Comparison of ENCODE assay signal across 24 cellular contexts in genomic region chr21:45485686-45486442, GRCh38. TPM values are rescaled to one million over a fixed set of nuclear protein-coding genes. Genes with fewer than 3 reads are reported as not detected.
DNase-seq lines count a peak whose midpoint lies in the region; ATAC-seq, FAIRE-seq and TF ChIP-seq lines count a peak whose summit lies in the region.
"Had no signal": no experiment of that assay in that cellular context is flagged by ENCODE, and none has a peak within 500 bp of the region (broad histone marks: within the 10 kb centered on the region; RNA-seq: fewer than 3 reads in every experiment).

No MANE protein-coding gene starts in this region.

- no peak for DNase-seq in activated naive CD4-positive, alpha-beta T cell treated with Interleukin-2 at 50 U/mL for 16 hours
- DNase-seq in Panc1 (ENCODE audit: low read depth, low spot score): no peak
- DNase-seq in HepG2 (ENCODE audit: low spot score): no peak
- no peak for DNase-seq in NCI-H345 (lab: John Stamatoyannopoulos, UW)
- DNase-seq in foreskin melanocyte: no peak
- DNase-seq in endothelial cell (ENCODE audit: low spot score): no peak
- DNase-seq: BE2C; DMS153; GOT3; HCEC 1CT; KG1; MG63; NCI-H1105 treated with DMSO at 0.1 percent for 48 hours; NCI-H2029; NCI-H446 treated with DMSO at 0.1 percent for 48 hours; NCI-H526; NCI-H82; NK-92 treated with Interleukin-12 subunit alpha and Interleukin-12 subunit beta, amount 100 ng/mL, for 24 hours; PC-3; Right ventricle myocardium superior had no signal

- no peak for FAIRE-seq in HepG2 (lab: Jason Lieb, UNC)

- POLR2A ChIA-PET in Panc1 (lab: Charles Lee) (no interaction called here), HepG2 (lab: Yijun Ruan, JAX) (interaction anchor here (1.4 kb wide), 1 partner anchor 14 kb away, joined by 4 read pairs; no protein-coding TSS in a partner anchor)

- H3K4me1 Mint-ChIP-seq in activated naive CD4-positive, alpha-beta T cell treated with anti-CD3 and anti-CD28 coated beads, Interleukin-2, amount 50 U/mL, for 24 hours: peaks cover 28% of the 10 kb centered on the region
- H3K4me1 Mint-ChIP-seq in stimulated activated memory B cell treated with anti-CD40 and anti-IgM and Interleukin-4, amounts not matched to agents 10 μg/mL and 1 μg/mL and 100 μg/mL, for 72 hours: peaks cover 19% of the 10 kb centered on the region
- peaks cover 10% of the 10 kb centered on the region for H3K4me1 Mint-ChIP-seq in endothelial cell (ENCODE audit: unreplicated experiment)

- H3K79me2 ChIP-seq in HepG2 (ENCODE audit: insufficient read depth, low read length): no peaks in the 10 kb centered on the region

- H2AFZ ChIP-seq in HepG2 (ENCODE audit: low read length): no peak overlapping the region

- H3K36me3 ChIP-seq in Panc1 (ENCODE audit: control insufficient read depth, insufficient read depth, low read length): peaks cover 3% of the 10 kb centered on the region; the same call in 1 of the 2 replicates
- H3K36me3 ChIP-seq in HepG2 (replicated peaks in 1 of 2; ENCODE audit: control insufficient read depth in 1 of 2, insufficient read depth in 2 of 2, low read length in 2 of 2): peaks cover 16 to 35% of the 10 kb centered on the region in 2 experiments
- H3K36me3 ChIP-seq: BE2C, MG63, SJSA1 had no signal

- no peak overlapping the region for H3K4me3 ChIP-seq in Panc1 (ENCODE audit: low read depth in 2 of 2, low read length in 2 of 2)
- H3K4me3 ChIP-seq in HepG2 (replicated peaks in 1 of 3; ENCODE audit: insufficient read depth in 1 of 3, low read depth in 2 of 3, low read length in 3 of 3): no peak overlapping the region
- H3K4me3 ChIP-seq: MG63, SJSA1 had no signal

- TF ChIP-seq POLR2A in HepG2 (IDR thresholded peaks at IDR 0.05; ENCODE audit: insufficient read depth in 1 of 2, low read depth in 2 of 2, low read length in 2 of 2): no peak

- CTCF ChIA-PET in Panc1 (lab: Charles Lee) (no interaction called here), HepG2 (lab: Yijun Ruan, JAX; ENCODE audit: low intra/inter-chr PET ratio, low total read pairs) (no interaction called here)

- ATAC-seq in Panc1 (no peak), HepG2 (no peak)
- ATAC-seq in stimulated activated memory B cell treated with anti-CD40 and anti-IgM and Interleukin-4, amounts not matched to agents 10 μg/mL and 1 μg/mL and 100 μg/mL, for 72 hours: no peak
- ATAC-seq: PC-3 had no signal

- no peaks in the 10 kb centered on the region for H3K9me3 Mint-ChIP-seq in activated naive CD4-positive, alpha-beta T cell treated with anti-CD3 and anti-CD28 coated beads, Interleukin-2, amount 50 U/mL, for 24 hours
- peaks cover 7% of the 10 kb centered on the region for H3K9me3 Mint-ChIP-seq in stimulated activated memory B cell treated with anti-CD40 and anti-IgM and Interleukin-4, amounts not matched to agents 10 μg/mL and 1 μg/mL and 100 μg/mL, for 72 hours
- H3K9me3 Mint-ChIP-seq in endothelial cell (ENCODE audit: unreplicated experiment): no peaks in the 10 kb centered on the region

- H4K20me1 ChIP-seq in HepG2 (ENCODE audit: insufficient read depth, low read length): no peaks in the 10 kb centered on the region

- no peak for TF ChIP-seq RAD21 in HepG2 (CRISPR knock-in tag; IDR thresholded peaks at IDR 0.05)

- H3K27ac Mint-ChIP-seq in activated naive CD4-positive, alpha-beta T cell treated with anti-CD3 and anti-CD28 coated beads, Interleukin-2, amount 50 U/mL, for 24 hours: peak overlapping the region; percentile 55
- peak overlapping the region; percentile 34 for H3K27ac Mint-ChIP-seq in stimulated activated memory B cell treated with anti-CD40 and anti-IgM and Interleukin-4, amounts not matched to agents 10 μg/mL and 1 μg/mL and 100 μg/mL, for 72 hours
- no peak overlapping the region for H3K27ac Mint-ChIP-seq in endothelial cell (ENCODE audit: unreplicated experiment)

- no peak overlapping the region for H3K9ac ChIP-seq in HepG2 (ENCODE audit: insufficient read depth, low read depth, low read length)

- peak overlapping the region; percentile 29; the same call in 1 of the 2 replicates for H3K27ac ChIP-seq in Panc1 (ENCODE audit: low read length)
- no peak overlapping the region for H3K27ac ChIP-seq in HepG2 (ENCODE audit: extremely low read length, insufficient read depth, low read length)
- H3K27ac ChIP-seq: 22Rv1, SJSA1 had no signal

- H3K9me3 ChIP-seq in Panc1 (ENCODE audit: control insufficient read depth, insufficient read depth, low read depth, low read length) (no peaks in the 10 kb centered on the region), HepG2 (ENCODE audit: low read length) (no peaks in the 10 kb centered on the region)
- H3K9me3 ChIP-seq: BE2C, MG63, SJSA1 had no signal

- H3K4me1 ChIP-seq in Panc1 (ENCODE audit: control insufficient read depth, insufficient read depth, low read length) (peaks cover 24% of the 10 kb centered on the region), HepG2 (ENCODE audit: insufficient read depth, low read length) (no peaks in the 10 kb centered on the region; the same call in 1 of the 2 replicates)
- H3K4me1 ChIP-seq: BE2C, SJSA1 had no signal

- 95% methylated on average over 22 of the region's 25 CpGs for WGBS in HepG2 (ENCODE audit: low lambda C conversion rate)

- no peak for TF ChIP-seq EP300 in HepG2 (IDR thresholded peaks at IDR 0.05; ENCODE audit: low read depth in 2 of 2, low read length in 2 of 2)
- TF ChIP-seq EP300 in HepG2 (CRISPR knock-in tag; IDR thresholded peaks at IDR 0.05; ENCODE audit: borderline replicate concordance): no peak

- H3K4me2 ChIP-seq in HepG2 (ENCODE audit: low read depth, low read length): no peak overlapping the region

- H3K27me3 ChIP-seq in Panc1 (ENCODE audit: control insufficient read depth, insufficient read depth, low read length): no peaks in the 10 kb centered on the region
- no peaks in the 10 kb centered on the region for H3K27me3 ChIP-seq in HepG2 (ENCODE audit: control insufficient read depth in 1 of 2, insufficient read depth in 2 of 2, low read length in 2 of 2)
- H3K27me3 ChIP-seq: BE2C, MG63, SJSA1 had no signal

- no peaks in the 10 kb centered on the region for H3K36me3 Mint-ChIP-seq in activated naive CD4-positive, alpha-beta T cell treated with anti-CD3 and anti-CD28 coated beads, Interleukin-2, amount 50 U/mL, for 24 hours
- H3K36me3 Mint-ChIP-seq in stimulated activated memory B cell treated with anti-CD40 and anti-IgM and Interleukin-4, amounts not matched to agents 10 μg/mL and 1 μg/mL and 100 μg/mL, for 72 hours: no peaks in the 10 kb centered on the region
- H3K36me3 Mint-ChIP-seq in endothelial cell (ENCODE audit: low read depth, unreplicated experiment): peaks cover 7% of the 10 kb centered on the region

- no peak overlapping the region for H3K4me3 Mint-ChIP-seq in activated naive CD4-positive, alpha-beta T cell treated with anti-CD3 and anti-CD28 coated beads, Interleukin-2, amount 50 U/mL, for 24 hours
- H3K4me3 Mint-ChIP-seq in stimulated activated memory B cell treated with anti-CD40 and anti-IgM and Interleukin-4, amounts not matched to agents 10 μg/mL and 1 μg/mL and 100 μg/mL, for 72 hours: no peak overlapping the region
- H3K4me3 Mint-ChIP-seq in endothelial cell (ENCODE audit: unreplicated experiment): no peak overlapping the region

- TF ChIP-seq CTCF in Panc1 (IDR thresholded peaks at IDR 0.05) (no peak), HepG2 (CRISPR knock-in tag; IDR thresholded peaks at IDR 0.05) (no peak), endothelial cell (IDR thresholded peaks at IDR 0.05; ENCODE audit: unreplicated experiment) (no peak)

- BruUV-seq in Panc1 (replicated peaks; lab: Mats Ljungman, UMichigan): TSS peak; percentile 55
- BruUV-seq in HepG2 (replicated peaks; lab: Mats Ljungman, UMichigan): no TSS peak

- intact Hi-C loops in Panc1 (cut with micrococcal nuclease; ENCODE audit: unreplicated experiment) (no loop called here), HepG2 (cut with micrococcal nuclease; ENCODE audit: unreplicated experiment) (no loop called here)

- H3K27me3 Mint-ChIP-seq in activated naive CD4-positive, alpha-beta T cell treated with anti-CD3 and anti-CD28 coated beads, Interleukin-2, amount 50 U/mL, for 24 hours: no peaks in the 10 kb centered on the region
- H3K27me3 Mint-ChIP-seq in stimulated activated memory B cell treated with anti-CD40 and anti-IgM and Interleukin-4, amounts not matched to agents 10 μg/mL and 1 μg/mL and 100 μg/mL, for 72 hours: no peaks in the 10 kb centered on the region
- peaks cover 9% of the 10 kb centered on the region for H3K27me3 Mint-ChIP-seq in endothelial cell (ENCODE audit: unreplicated experiment)

- in situ Hi-C loops in Panc1 (cut with HindIII; ENCODE audit: low pct_unique_long_range_greater_than_20kb, low sequenced_read_pairs) (no loop called here), HepG2 (cut with HindIII; ENCODE audit: extremely low pct_ligation_motif_present, low pct_unique_long_range_greater_than_20kb) (no loop called here)

TF ChIP-seq in HepG2, 621 proteins besides CTCF, POLR2A, EP300 and RAD21 (continues in another document):
- TF ChIP-seq AGO2 (optimal IDR thresholded peaks at IDR 0.05; ENCODE audit: low read depth, low read length): peak; percentile 95
- TF ChIP-seq ZFAT (CRISPR knock-in tag; conservative IDR thresholded peaks at IDR 0.05): no peak

RNA-seq across cellular contexts. Expression of gene SLC19A1, which starts 56.4 kb away (rescaled TPM):
- 24.5 TPM for total RNA-seq in Panc1 (2021; ENCODE audit: unreplicated experiment)
- polyA plus RNA-seq in Panc1 (2012; ENCODE audit: insufficient read length): 43.5 TPM
- 12.6 and 21.8 TPM in 2 replicates for total RNA-seq in HepG2 (2016; rRNA removed; fragmentation: Illumina TruSeq; extraction: Trizol)
- 4.8 and 5.6 TPM in 2 replicates for total RNA-seq in HepG2 (2016; cell fraction: cytosol; rRNA removed; fragmentation: Illumina TruSeq; extraction: Trizol; ENCODE audit: low read depth)
- total RNA-seq in HepG2 (2016; cell fraction: insoluble cytoplasmic fraction; rRNA removed; fragmentation: Illumina TruSeq; extraction: Trizol): 11.0 and 23.6 TPM in 2 replicates
- total RNA-seq in HepG2 (2016; cell fraction: membrane; rRNA removed; fragmentation: Illumina TruSeq; extraction: Trizol): 10.8 TPM in 2 replicates
- total RNA-seq in HepG2 (2016; cell fraction: nucleus; rRNA removed; fragmentation: Illumina TruSeq; extraction: Trizol): 21.2 and 27.4 TPM in 2 replicates
- 23.0 and 31.0 TPM in 2 replicates for polyA plus RNA-seq in HepG2 (2011; rRNA removed)
- polyA plus RNA-seq in HepG2 (2011; cell fraction: cytosol; rRNA removed): 14.5 and 24.7 TPM in 2 replicates
- polyA plus RNA-seq in HepG2 (2011; cell fraction: nucleus; rRNA removed): 49.0 and 62.1 TPM in 2 replicates
- 18.0 and 36.8 TPM in 2 replicates for polyA plus RNA-seq in HepG2 (2012)
- polyA plus RNA-seq in HepG2 (2016; cell fraction: cytosol; fragmentation: Illumina TruSeq; extraction: Trizol; ENCODE audit: low read depth): 3.7 and 4.0 TPM in 2 replicates
- polyA plus RNA-seq in HepG2 (2016; cell fraction: insoluble cytoplasmic fraction; fragmentation: Illumina TruSeq; extraction: Trizol; ENCODE audit: low read depth): 11.1 and 13.0 TPM in 2 replicates
- polyA plus RNA-seq in HepG2 (2016; cell fraction: membrane; fragmentation: Illumina TruSeq; extraction: Trizol; ENCODE audit: low read depth): 6.4 and 7.2 TPM in 2 replicates
- polyA plus RNA-seq in HepG2 (2016; cell fraction: nucleus; fragmentation: Illumina TruSeq; extraction: Trizol; ENCODE audit: insufficient read depth, low read depth): 44.5 and 46.0 TPM in 2 replicates
- polyA minus RNA-seq in HepG2 (2011; rRNA and poly(A)+ RNA removed; ENCODE audit: low replicate concordance): 42.0 and 128 TPM in 2 replicates
- 32.2 and 34.4 TPM in 2 replicates for polyA minus RNA-seq in HepG2 (2011; cell fraction: cytosol; rRNA and poly(A)+ RNA removed)
- polyA minus RNA-seq in HepG2 (2011; cell fraction: nucleus; rRNA and poly(A)+ RNA removed): 12.2 and 14.7 TPM in 2 replicates
- total RNA-seq in endothelial cell (ENCODE audit: unreplicated experiment): 27.1 TPM
